In the genomic region with DNA sequence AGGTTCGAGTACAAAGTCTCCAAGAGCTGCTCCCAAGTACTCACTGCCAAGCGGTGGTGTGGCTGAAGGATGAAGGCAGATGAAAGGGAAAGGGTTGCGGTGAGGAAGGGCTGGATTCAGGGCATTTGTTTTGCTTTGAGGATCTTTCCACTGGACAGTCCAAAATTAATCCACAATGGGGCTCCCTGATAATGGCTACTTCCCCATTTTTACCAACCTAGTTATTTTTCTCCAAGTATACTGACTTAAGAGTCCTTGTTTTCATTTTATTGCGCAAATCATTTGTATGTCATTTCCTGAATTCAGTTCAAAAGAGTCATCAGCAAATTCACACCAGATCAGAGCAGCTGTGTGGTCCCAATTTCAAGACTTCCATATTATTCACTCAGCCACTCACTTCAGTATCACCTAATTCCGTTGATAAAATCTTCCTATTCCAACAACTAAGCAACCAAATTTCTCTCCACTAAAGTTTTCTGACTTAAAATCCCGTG, we compare ENCODE assay signal across 1 cellular context.
A peak's percentile ranks its signal among the peaks of the same experiment; 100 is the strongest.
TF ChIP-seq lines count a peak whose summit lies in the region.

No MANE protein-coding gene starts in this region.

TF ChIP-seq in HepG2, 621 proteins besides CTCF, POLR2A, EP300 and RAD21 (continued from another document and continues in another):
- TF ChIP-seq ZNF512B (CRISPR knock-in tag; IDR thresholded peaks at IDR 0.05; ENCODE audit: borderline replicate concordance) (0 out of 2 replicates have a peak, but pooled peaks have one; percentile 53), ZNF891 (CRISPR knock-in tag; IDR thresholded peaks at IDR 0.05) (no peak), KLF11 (CRISPR knock-in tag; IDR thresholded peaks at IDR 0.05) (no peak), SMYD3 (CRISPR knock-in tag; IDR thresholded peaks at IDR 0.05) (0 out of 2 replicates have a peak, but pooled peaks have one; percentile 66), ZNF230 (CRISPR knock-in tag; IDR thresholded peaks at IDR 0.05) (no peak), YEATS4 (CRISPR knock-in tag; IDR thresholded peaks at IDR 0.05; ENCODE audit: borderline replicate concordance) (no peak), GATAD2A (CRISPR knock-in tag; IDR thresholded peaks at IDR 0.05) (0 out of 2 replicates have a peak, but pooled peaks have one; percentile 3), SSRP1 (CRISPR knock-in tag; IDR thresholded peaks at IDR 0.05) (0 out of 2 replicates have a peak, but pooled peaks have one; percentile 71), ZNF501 (CRISPR knock-in tag; IDR thresholded peaks at IDR 0.05) (no peak), FOSL1 (CRISPR knock-in tag; IDR thresholded peaks at IDR 0.05; ENCODE audit: borderline replicate concordance) (no peak), ESRRA (CRISPR knock-in tag; IDR thresholded peaks at IDR 0.05; ENCODE audit: low read depth) (no peak), ZSCAN5A (CRISPR knock-in tag; IDR thresholded peaks at IDR 0.05; ENCODE audit: borderline replicate concordance) (peak; percentile 8; the same call in 1 of the 2 replicates), PITX1 (CRISPR knock-in tag; IDR thresholded peaks at IDR 0.05) (0 out of 2 replicates have a peak, but pooled peaks have one; percentile 5), RNF2 (conservative IDR thresholded peaks at IDR 0.05; ENCODE audit: low read depth) (peak; percentile 74; the same call in 1 of the 2 replicates), U2AF1 (optimal IDR thresholded peaks at IDR 0.05; ENCODE audit: low read depth, low read length) (no peak), ZMYM3 (CRISPR knock-in tag; IDR thresholded peaks at IDR 0.05) (peak; percentile 89), ZNF335 (CRISPR knock-in tag; IDR thresholded peaks at IDR 0.05) (peak; percentile 49; the same call in 1 of the 2 replicates), NFE2L1 (CRISPR knock-in tag; IDR thresholded peaks at IDR 0.05; ENCODE audit: borderline replicate concordance) (no peak), MXI1 (IDR thresholded peaks at IDR 0.05; ENCODE audit: borderline replicate concordance, low read depth, low read length) (0 out of 3 replicates have a peak, but pooled peaks have one; percentile 32), ZFP1 (CRISPR knock-in tag; IDR thresholded peaks at IDR 0.05) (no peak), ZUFSP (CRISPR knock-in tag; IDR thresholded peaks at IDR 0.05; ENCODE audit: borderline replicate concordance) (no peak), SP4 (CRISPR knock-in tag; IDR thresholded peaks at IDR 0.05) (no peak; the same call in 1 of the 2 replicates), RFX5 (IDR thresholded peaks at IDR 0.05; ENCODE audit: low read depth, low read length) (no peak), TOE1 (CRISPR knock-in tag; IDR thresholded peaks at IDR 0.05) (no peak), CEBPB (IDR thresholded peaks at IDR 0.05; ENCODE audit: borderline replicate concordance, low read depth, low read length) (peak; percentile 52; the same call in 1 of the 2 replicates), ZNF253 (CRISPR knock-in tag; IDR thresholded peaks at IDR 0.05; ENCODE audit: borderline replicate concordance) (no peak), ZBTB26 (CRISPR knock-in tag; IDR thresholded peaks at IDR 0.05; ENCODE audit: borderline replicate concordance) (no peak), HOXA9 (CRISPR knock-in tag; IDR thresholded peaks at IDR 0.05; ENCODE audit: borderline replicate concordance) (no peak), MEF2D (CRISPR knock-in tag; IDR thresholded peaks at IDR 0.05) (no peak; the same call in 1 of the 2 replicates), GPBP1L1 (CRISPR knock-in tag; IDR thresholded peaks at IDR 0.05) (no peak), ZNF563 (CRISPR knock-in tag; IDR thresholded peaks at IDR 0.05) (no peak), POLR2G (IDR thresholded peaks at IDR 0.05; ENCODE audit: low read depth, low read length) (no peak), CAMTA2 (CRISPR knock-in tag; IDR thresholded peaks at IDR 0.05; ENCODE audit: borderline replicate concordance) (no peak), ARID5B (CRISPR knock-in tag; IDR thresholded peaks at IDR 0.05) (0 out of 2 replicates have a peak, but pooled peaks have one; percentile 15), GABPB1 (CRISPR knock-in tag; IDR thresholded peaks at IDR 0.05) (no peak), GFI1 (CRISPR knock-in tag; IDR thresholded peaks at IDR 0.05; ENCODE audit: borderline replicate concordance) (no peak), ZNF225 (CRISPR knock-in tag; IDR thresholded peaks at IDR 0.05) (no peak), NFKBIZ (CRISPR knock-in tag; IDR thresholded peaks at IDR 0.05) (no peak), ZFY (CRISPR knock-in tag; IDR thresholded peaks at IDR 0.05) (no peak), ONECUT2 (CRISPR knock-in tag; IDR thresholded peaks at IDR 0.05) (no peak), TIGD3 (CRISPR knock-in tag; IDR thresholded peaks at IDR 0.05; ENCODE audit: borderline replicate concordance) (no peak), KLF9 (CRISPR knock-in tag; IDR thresholded peaks at IDR 0.05; ENCODE audit: low read depth) (no peak), MYC (CRISPR knock-in tag; IDR thresholded peaks at IDR 0.05; ENCODE audit: borderline replicate concordance) (no peak), PHF8 (CRISPR knock-in tag; IDR thresholded peaks at IDR 0.05) (no peak), ZBTB20 (CRISPR knock-in tag; IDR thresholded peaks at IDR 0.05; ENCODE audit: borderline replicate concordance, low read depth) (no peak), SMAD3 (CRISPR knock-in tag; IDR thresholded peaks at IDR 0.05) (no peak), ZNF547 (CRISPR knock-in tag; IDR thresholded peaks at IDR 0.05) (no peak)
- TF ChIP-seq, protein P1, sequence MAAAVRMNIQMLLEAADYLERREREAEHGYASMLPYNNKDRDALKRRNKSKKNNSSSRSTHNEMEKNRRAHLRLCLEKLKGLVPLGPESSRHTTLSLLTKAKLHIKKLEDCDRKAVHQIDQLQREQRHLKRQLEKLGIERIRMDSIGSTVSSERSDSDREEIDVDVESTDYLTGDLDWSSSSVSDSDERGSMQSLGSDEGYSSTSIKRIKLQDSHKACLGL (CRISPR knock-in tag; IDR thresholded peaks at IDR 0.05) = no peak
- TF ChIP-seq, protein P2, sequence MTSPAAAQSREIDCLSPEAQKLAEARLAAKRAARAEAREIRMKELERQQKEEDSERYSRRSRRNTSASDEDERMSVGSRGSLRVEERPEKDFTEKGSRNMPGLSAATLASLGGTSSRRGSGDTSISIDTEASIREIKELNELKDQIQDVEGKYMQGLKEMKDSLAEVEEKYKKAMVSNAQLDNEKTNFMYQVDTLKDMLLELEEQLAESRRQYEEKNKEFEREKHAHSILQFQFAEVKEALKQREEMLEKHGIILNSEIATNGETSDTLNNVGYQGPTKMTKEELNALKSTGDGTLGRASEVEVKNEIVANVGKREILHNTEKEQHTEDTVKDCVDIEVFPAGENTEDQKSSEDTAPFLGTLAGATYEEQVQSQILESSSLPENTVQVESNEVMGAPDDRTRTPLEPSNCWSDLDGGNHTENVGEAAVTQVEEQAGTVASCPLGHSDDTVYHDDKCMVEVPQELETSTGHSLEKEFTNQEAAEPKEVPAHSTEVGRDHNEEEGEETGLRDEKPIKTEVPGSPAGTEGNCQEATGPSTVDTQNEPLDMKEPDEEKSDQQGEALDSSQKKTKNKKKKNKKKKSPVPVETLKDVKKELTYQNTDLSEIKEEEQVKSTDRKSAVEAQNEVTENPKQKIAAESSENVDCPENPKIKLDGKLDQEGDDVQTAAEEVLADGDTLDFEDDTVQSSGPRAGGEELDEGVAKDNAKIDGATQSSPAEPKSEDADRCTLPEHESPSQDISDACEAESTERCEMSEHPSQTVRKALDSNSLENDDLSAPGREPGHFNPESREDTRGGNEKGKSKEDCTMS (CRISPR knock-in tag; conservative IDR thresholded peaks at IDR 0.05) = 0 out of 2 replicates have a peak, but pooled peaks have one; percentile 42
